In genomic region chr1:11981378-11982009, GRCh38 we compare ENCODE assay signal across 1 cellular context.
TF ChIP-seq lines count a peak whose summit lies in the region.

No MANE protein-coding gene starts in this region.

TF ChIP-seq in HepG2, 621 proteins besides CTCF, POLR2A, EP300 and RAD21:
- TF ChIP-seq TFE3 (CRISPR knock-in tag; IDR thresholded peaks at IDR 0.05) (no peak), HDAC2 (CRISPR knock-in tag; IDR thresholded peaks at IDR 0.05) (no peak), SIN3B (IDR thresholded peaks at IDR 0.05; ENCODE audit: low read length) (no peak), ZNF512B (CRISPR knock-in tag; IDR thresholded peaks at IDR 0.05; ENCODE audit: borderline replicate concordance) (no peak), NR3C1 (CRISPR knock-in tag; IDR thresholded peaks at IDR 0.05) (no peak), SOX5 (CRISPR knock-in tag; IDR thresholded peaks at IDR 0.05; ENCODE audit: borderline replicate concordance) (no peak), ELF4 (CRISPR knock-in tag; IDR thresholded peaks at IDR 0.05; ENCODE audit: borderline replicate concordance) (no peak), CERS6 (CRISPR knock-in tag; IDR thresholded peaks at IDR 0.05) (no peak)
TF ChIP-seq in HepG2: peak in this region for 0.
